9 cellular contexts compared by ENCODE assay signal in genomic region chr2:85585781-85586105, GRCh38. TPM values are rescaled to one million over a fixed set of nuclear protein-coding genes. Genes with fewer than 3 reads are reported as not detected.
DNase-seq lines count a peak whose midpoint lies in the region; ATAC-seq and TF ChIP-seq lines count a peak whose summit lies in the region.
"Had no signal": no experiment of that assay in that cellular context is flagged by ENCODE, and none has a peak within 500 bp of the region (broad histone marks: within the 10 kb centered on the region; RNA-seq: fewer than 3 reads in every experiment).

No MANE protein-coding gene starts in this region.

- WGBS in mammary epithelial cell (ENCODE audit: low coverage, missing lambda C conversion rate): no CpG with 5 or more reads among the region's 1 CpG
- WGBS in liver: 71% methylated on average over 1 of the region's 1 CpG

- intact Hi-C loops in MCF 10A (cut with micrococcal nuclease): no loop called here
- intact Hi-C loops in mammary epithelial cell (cut with micrococcal nuclease): no loop called here

- peaks cover 27% of the 10 kb centered on the region for H3K4me1 ChIP-seq in mammary epithelial cell (ENCODE audit: insufficient read depth, low read length)
- H3K4me1 ChIP-seq in liver (ENCODE audit: control insufficient read depth in 4 of 4, insufficient read depth in 4 of 4, low read length in 3 of 4): peaks cover 12 to 46% (median 30%) of the 10 kb centered on the region in 4 donors

- in situ Hi-C loops in mammary epithelial cell (cut with MboI; ENCODE audit: low sequenced_read_pairs in 2 of 2): no loop called here

- H3K4me2 ChIP-seq in mammary epithelial cell (ENCODE audit: insufficient read depth, low read depth, low read length): no peak overlapping the region

- H3K9me3 ChIP-seq in mammary epithelial cell (replicated peaks; ENCODE audit: insufficient read depth, low read length): no peaks in the 10 kb centered on the region
- H3K9me3 ChIP-seq in liver (ENCODE audit: control insufficient read depth in 4 of 4, low read length in 3 of 4): no peaks in the 10 kb centered on the region

- POLR2A ChIA-PET in MCF 10A (lab: Yijun Ruan, JAX): interaction anchor here (0.8 to 6.1 kb wide), 5 partner anchors 10 to 231 kb away, joined by 3 to 54 read pairs (median 5); partner anchors contain the start of genes ELMOD3, RNF181 and TMEM150A

- dilution Hi-C loops in mammary epithelial cell (cut with HindIII; ENCODE audit: low sequenced_read_pairs): no loop called here

- H3K4me3 Mint-ChIP-seq in MCF 10A (ENCODE audit: unreplicated experiment) (no peak overlapping the region), type B pancreatic cell (no peak overlapping the region)

- DNase-seq in MCF 10A (ENCODE audit: unreplicated experiment) (no peak), mammary epithelial cell (no peak), type B pancreatic cell (ENCODE audit: extremely low spot score, unreplicated experiment) (no peak), NK-92 (lab: John Stamatoyannopoulos, UW; ENCODE audit: unreplicated experiment) (no peak)
- DNase-seq in activated naive CD4-positive, alpha-beta T cell treated with anti-CD3 and anti-CD28 coated beads, Interleukin-2, amount 50 U/mL, for 72 hours (ENCODE audit: low spot score in 2 of 2): no peak

- H3K27me3 ChIP-seq in mammary epithelial cell (ENCODE audit: insufficient read depth, low read length) (no peaks in the 10 kb centered on the region), liver (ENCODE audit: control insufficient read depth in 4 of 4, insufficient read depth in 4 of 4, low read length in 3 of 4) (no peaks in the 10 kb centered on the region)

- H3K27ac ChIP-seq in mammary epithelial cell (ENCODE audit: insufficient read depth, low read depth, low read length) (no peak overlapping the region), liver (ENCODE audit: low read depth in 1 of 2, low read length in 2 of 2) (peak overlapping the region; percentile 85 to 89)

- TF ChIP-seq RAD21 in liver (IDR thresholded peaks at IDR 0.05): no peak

- ATAC-seq in activated naive CD4-positive, alpha-beta T cell treated with anti-CD3 and anti-CD28 coated beads, Interleukin-2, amount 50 U/mL, for 72 hours: no peak
- ATAC-seq in GM18909 (IDR thresholded peaks at IDR 0.05; ENCODE audit: poor library complexity, unreplicated experiment) (no peak), GM19467 (IDR thresholded peaks at IDR 0.05; ENCODE audit: unreplicated experiment) (no peak)

- BruUV-seq in MCF 10A (replicated peaks; lab: Mats Ljungman, UMichigan): no TSS peak
- no TSS peak for BruUV-seq in mammary epithelial cell (replicated peaks; lab: Mats Ljungman, UMichigan)

- no peak overlapping the region for H2AFZ ChIP-seq in mammary epithelial cell (ENCODE audit: low read depth, low read length)

- no peaks in the 10 kb centered on the region for H4K20me1 ChIP-seq in mammary epithelial cell (ENCODE audit: insufficient read depth, low read length)

- TF ChIP-seq CTCF in MCF 10A (IDR thresholded peaks at IDR 0.05; ENCODE audit: unreplicated experiment): no peak
- TF ChIP-seq CTCF in mammary epithelial cell (conservative IDR thresholded peaks at IDR 0.05 in 1 of 2, IDR thresholded peaks at IDR 0.05 in 1 of 2; ENCODE audit: extremely low read depth in 1 of 2, insufficient read depth in 1 of 2, low read depth in 1 of 2, low read length in 2 of 2): no peak
- TF ChIP-seq CTCF in liver (IDR thresholded peaks at IDR 0.05; ENCODE audit: low read depth, low read length, missing input control): no peak
- TF ChIP-seq CTCF in type B pancreatic cell (conservative IDR thresholded peaks at IDR 0.05): no peak

- H3K4me1 Mint-ChIP-seq in MCF 10A (ENCODE audit: insufficient read depth, unreplicated experiment) (peaks cover 14% of the 10 kb centered on the region), type B pancreatic cell (ENCODE audit: unreplicated experiment) (peaks cover 35% of the 10 kb centered on the region)

- peak overlapping the region; percentile 91 for H3K27ac Mint-ChIP-seq in MCF 10A (ENCODE audit: low read depth, unreplicated experiment)
- peak overlapping the region; percentile 85 to 93 for H3K27ac Mint-ChIP-seq in activated naive CD4-positive, alpha-beta T cell treated with anti-CD3 and anti-CD28 coated beads, Interleukin-2, amount 50 U/mL, for 72 hours
- H3K27ac Mint-ChIP-seq in type B pancreatic cell: peak overlapping the region; percentile 64

- no peak overlapping the region for H3K9ac ChIP-seq in mammary epithelial cell (ENCODE audit: insufficient read depth, low read length)
- H3K9ac ChIP-seq in liver (ENCODE audit: low read depth in 1 of 2, low read length in 2 of 2): no peak overlapping the region

- no peak overlapping the region for H3K4me3 ChIP-seq in mammary epithelial cell (replicated peaks in 1 of 3; ENCODE audit: insufficient read depth in 1 of 3, low read depth in 2 of 3, low read length in 3 of 3)
- peak overlapping the region in 1 of 3 donors; percentile 14 for H3K4me3 ChIP-seq in liver (ENCODE audit: low read depth in 1 of 3, low read length in 3 of 3)

- H3K36me3 ChIP-seq in mammary epithelial cell (ENCODE audit: insufficient read depth, low read length) (peaks cover 8% of the 10 kb centered on the region), liver (ENCODE audit: control insufficient read depth in 4 of 4, insufficient read depth in 3 of 4, low read depth in 1 of 4, low read length in 3 of 4) (peaks cover 0 to 7% (median 2%) of the 10 kb centered on the region in 4 donors)

- H3K9me3 Mint-ChIP-seq in MCF 10A (ENCODE audit: unreplicated experiment) (no peaks in the 10 kb centered on the region), type B pancreatic cell (no peaks in the 10 kb centered on the region)
- no peaks in the 10 kb centered on the region for H3K9me3 Mint-ChIP-seq in activated naive CD4-positive, alpha-beta T cell treated with anti-CD3 and anti-CD28 coated beads, Interleukin-2, amount 50 U/mL, for 72 hours

- H3K27me3 Mint-ChIP-seq in MCF 10A (ENCODE audit: insufficient read depth, unreplicated experiment): no peaks in the 10 kb centered on the region
- H3K27me3 Mint-ChIP-seq in type B pancreatic cell: no peaks in the 10 kb centered on the region

- CTCF ChIA-PET in MCF 10A (lab: Yijun Ruan, JAX) (interaction anchor here (0.7 to 1.3 kb wide), 2 partner anchors 11 to 43 kb away, joined by 3 to 4 read pairs; no protein-coding TSS in a partner anchor), mammary epithelial cell (lab: Charles Lee; ENCODE audit: low non-redundant PET) (no interaction called here)

- H3K36me3 Mint-ChIP-seq in MCF 10A (ENCODE audit: insufficient read depth, unreplicated experiment) (peaks cover 29% of the 10 kb centered on the region), type B pancreatic cell (no peaks in the 10 kb centered on the region)
- peaks cover 0 to 18% of the 10 kb centered on the region in 2 donors for H3K36me3 Mint-ChIP-seq in activated naive CD4-positive, alpha-beta T cell treated with anti-CD3 and anti-CD28 coated beads, Interleukin-2, amount 50 U/mL, for 72 hours

- peaks cover 7% of the 10 kb centered on the region for H3K79me2 ChIP-seq in mammary epithelial cell (ENCODE audit: insufficient read depth, low read length)

TF ChIP-seq in liver, 16 proteins besides CTCF, POLR2A, EP300 and RAD21:
- TF ChIP-seq FOXA1 (IDR thresholded peaks at IDR 0.05) (no peak), JUND (IDR thresholded peaks at IDR 0.05) (peak in 1 of 2 donors; percentile 57), EGR1 (IDR thresholded peaks at IDR 0.05; ENCODE audit: low read depth in 2 of 2) (no peak)

RNA-seq across cellular contexts. Expression of gene VAMP5, which starts 1.5 kb away (rescaled TPM):
- total RNA-seq in MCF 10A (2022): 1.6 and 3.0 TPM in 2 replicates
- total RNA-seq in mammary epithelial cell: 1 to 10 TPM; 2.2 to 7.3 TPM
- polyA plus RNA-seq in mammary epithelial cell: 6.0 TPM
- polyA minus RNA-seq in mammary epithelial cell: 10.2 TPM
- total RNA-seq in activated naive CD4-positive, alpha-beta T cell treated with anti-CD3 and anti-CD28 coated beads, Interleukin-2, amount 50 U/mL, for 72 hours: 10 to 100 TPM; 50.6 to 68.0 TPM
- total RNA-seq in liver: 10 to 100 TPM in 1 of 2 donors, 1 to 10 TPM in 1; 9.7 to 11.3 TPM
- polyA plus RNA-seq in liver: 10 to 100 TPM; 69.1 to 74.6 TPM
- 3.4 and 4.4 TPM in 2 replicates for total RNA-seq in type B pancreatic cell (ENCODE audit: low replicate concordance)
- polyA plus RNA-seq: neural cell had no signal

RNA-seq across cellular contexts. Expression of gene VAMP8, which starts 8.4 kb away (rescaled TPM):
- total RNA-seq in MCF 10A (2022): 49.9 and 56.0 TPM in 2 replicates
- 100 to 1,000 TPM in 1 of 2 donors, 10 to 100 TPM in 1; 94.0 to 166 TPM for total RNA-seq in mammary epithelial cell
- 327 TPM for polyA plus RNA-seq in mammary epithelial cell
- polyA minus RNA-seq in mammary epithelial cell: 42.7 TPM
- total RNA-seq in activated naive CD4-positive, alpha-beta T cell treated with anti-CD3 and anti-CD28 coated beads, Interleukin-2, amount 50 U/mL, for 72 hours: 100 to 1,000 TPM; 119 to 135 TPM
- 10 to 100 TPM; 29.2 to 50.8 TPM for total RNA-seq in liver
- polyA plus RNA-seq in liver: 100 to 1,000 TPM; 108 to 140 TPM
- 62.8 and 157 TPM in 2 replicates for total RNA-seq in type B pancreatic cell (ENCODE audit: low replicate concordance)
- polyA plus RNA-seq: neural cell had no signal

RNA-seq across cellular contexts. Expression of gene RNF181, which starts 9.8 kb away (rescaled TPM):
- total RNA-seq in MCF 10A (2022) (125 and 215 TPM in 2 replicates), mammary epithelial cell (100 to 1,000 TPM; 101 to 109 TPM), liver (100 to 1,000 TPM; 101 to 108 TPM), type B pancreatic cell (ENCODE audit: low replicate concordance) (70.2 and 78.8 TPM in 2 replicates)
- polyA plus RNA-seq in mammary epithelial cell (269 TPM), liver (100 to 1,000 TPM; 120 to 195 TPM)
- 193 TPM for polyA minus RNA-seq in mammary epithelial cell
- total RNA-seq in activated naive CD4-positive, alpha-beta T cell treated with anti-CD3 and anti-CD28 coated beads, Interleukin-2, amount 50 U/mL, for 72 hours: 100 to 1,000 TPM; 128 to 163 TPM

RNA-seq across cellular contexts. Expression of gene TMEM150A, which starts 16.8 kb away (rescaled TPM):
- 12.5 and 14.5 TPM in 2 replicates for total RNA-seq in MCF 10A (2022)
- total RNA-seq in mammary epithelial cell: 10 to 100 TPM; 12.5 to 14.2 TPM
- polyA plus RNA-seq in mammary epithelial cell: 11.4 TPM
- polyA minus RNA-seq in mammary epithelial cell: 19.7 TPM
- 1 to 10 TPM in 1 of 2 donors, under 1 TPM in 1; 0.91 to 3.1 TPM for total RNA-seq in activated naive CD4-positive, alpha-beta T cell treated with anti-CD3 and anti-CD28 coated beads, Interleukin-2, amount 50 U/mL, for 72 hours
- total RNA-seq in liver: 10 to 100 TPM; 13.1 to 18.5 TPM
- polyA plus RNA-seq in liver: 10 to 100 TPM; 30.7 to 32.5 TPM
- total RNA-seq in type B pancreatic cell (ENCODE audit: low replicate concordance): 16.7 and 19.8 TPM in 2 replicates

RNA-seq across cellular contexts. Expression of gene GGCX, which starts 24.4 kb away (rescaled TPM):
- total RNA-seq in MCF 10A (2022) (49.1 and 52.2 TPM in 2 replicates), mammary epithelial cell (10 to 100 TPM; 42.7 to 43.3 TPM), liver (100 to 1,000 TPM in 1 of 2 donors, 10 to 100 TPM in 1; 77.5 to 189 TPM), type B pancreatic cell (ENCODE audit: low replicate concordance) (62.6 and 76.2 TPM in 2 replicates)
- polyA plus RNA-seq in mammary epithelial cell (42.4 TPM), liver (100 to 1,000 TPM in 1 of 2 donors, 10 to 100 TPM in 1; 67.3 to 103 TPM)
- polyA minus RNA-seq in mammary epithelial cell: 59.1 TPM
- total RNA-seq in activated naive CD4-positive, alpha-beta T cell treated with anti-CD3 and anti-CD28 coated beads, Interleukin-2, amount 50 U/mL, for 72 hours: 10 to 100 TPM; 21.2 to 21.5 TPM
